ENCODE assay signal across 20 cellular contexts in the genomic region with DNA sequence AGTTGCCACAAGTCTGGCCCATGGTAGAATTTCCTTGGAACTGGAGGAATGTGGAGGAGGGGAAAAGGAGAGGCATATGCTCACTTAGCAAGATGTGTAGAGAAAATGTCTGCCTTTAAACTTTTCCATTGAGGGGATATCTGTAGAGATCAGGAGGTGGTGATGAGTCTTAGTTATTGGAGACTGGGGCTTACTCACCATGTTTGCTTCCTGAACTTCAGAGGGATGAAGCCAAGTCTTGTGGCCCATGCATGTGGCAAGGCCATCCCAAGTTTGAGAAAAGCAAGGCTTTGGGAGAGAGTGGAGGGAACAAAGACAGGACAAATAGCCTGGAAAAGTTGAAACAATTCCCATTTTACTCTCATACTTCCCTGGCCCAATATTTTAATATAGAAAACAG.
DNase-seq lines count a peak whose midpoint lies in the region; ATAC-seq and TF ChIP-seq lines count a peak whose summit lies in the region.
"Had no signal": no experiment of that assay in that cellular context is flagged by ENCODE, and none has a peak within 500 bp of the region (broad histone marks: within the 10 kb centered on the region; RNA-seq: fewer than 3 reads in every experiment).

No MANE protein-coding gene starts in this region.

- no peaks in the 10 kb centered on the region for H3K27me3 Mint-ChIP-seq in CD8-positive, alpha-beta T cell (ENCODE audit: low read depth)

- H3K36me3 ChIP-seq in CD8-positive, alpha-beta T cell (ENCODE audit: insufficient read depth, low read length) = no peaks in the 10 kb centered on the region

- CTCF ChIA-PET in CD8-positive, alpha-beta T cell (lab: Charles Lee) = no interaction called here

- no peaks in the 10 kb centered on the region for H3K4me1 Mint-ChIP-seq in CD8-positive, alpha-beta T cell (ENCODE audit: low read depth)

- ATAC-seq in foreskin keratinocyte = peak; percentile 34
- ATAC-seq in CD8-positive, alpha-beta T cell = no peak
- no peak for ATAC-seq in HG02973 (IDR thresholded peaks at IDR 0.05; ENCODE audit: unreplicated experiment)
- ATAC-seq: A549, Right ventricle myocardium inferior had no signal

- peak; percentile 22 for DNase-seq in EH (ENCODE audit: low read depth)
- peak; percentile 81 for DNase-seq in HT1080 (ENCODE audit: low read depth)
- peak; percentile 77 for DNase-seq in RPMI7951 (ENCODE audit: low read depth)
- no peak for DNase-seq in foreskin keratinocyte
- no peak for DNase-seq in CD8-positive, alpha-beta T cell
- no peak for DNase-seq in stimulated activated CD4-positive, alpha-beta T cell treated with anti-CD3 and anti-CD28 coated beads, Interleukin-4, amount 100 ng/mL, for 1 hour
- DNase-seq in epidermal melanocyte (ENCODE audit: insufficient read length, low spot score) = no peak
- DNase-seq: DMS 273 treated with DMSO at 0.1 percent for 48 hours, KG1, NCI-H1048, NCI-H1436 treated with DMSO at 0.1 percent for 48 hours, NCI-H2029 treated with DMSO at 0.1 percent for 48 hours, NCI-H2171 treated with DMSO at 0.1 percent for 48 hours, NCI-H748 treated with DMSO at 0.1 percent for 48 hours, PC-9 had no signal

- no peaks in the 10 kb centered on the region for H3K9me3 Mint-ChIP-seq in CD8-positive, alpha-beta T cell

- peaks cover 32% of the 10 kb centered on the region for H3K36me3 Mint-ChIP-seq in CD8-positive, alpha-beta T cell

- no peaks in the 10 kb centered on the region for H3K27me3 ChIP-seq in foreskin keratinocyte
- no peaks in the 10 kb centered on the region for H3K27me3 ChIP-seq in CD8-positive, alpha-beta T cell (ENCODE audit: insufficient read depth, low read length)

- H3K4me1 ChIP-seq in foreskin keratinocyte = peaks cover 9% of the 10 kb centered on the region
- H3K4me1 ChIP-seq in CD8-positive, alpha-beta T cell (ENCODE audit: insufficient read depth, low read length) = no peaks in the 10 kb centered on the region

- no peaks in the 10 kb centered on the region for H3K9me3 ChIP-seq in CD8-positive, alpha-beta T cell (ENCODE audit: low read length)
- H3K9me3 ChIP-seq: A549 had no signal

- no peak overlapping the region for H3K4me3 Mint-ChIP-seq in CD8-positive, alpha-beta T cell

- no peak overlapping the region for H3K4me3 ChIP-seq in CD8-positive, alpha-beta T cell (ENCODE audit: low read depth, low read length)
- H3K4me3 ChIP-seq: A549, PC-9 had no signal

- no peak overlapping the region for H3K27ac ChIP-seq in foreskin keratinocyte
- no peak overlapping the region for H3K27ac ChIP-seq in CD8-positive, alpha-beta T cell (ENCODE audit: low read depth, low read length)
- H3K27ac ChIP-seq: A549, C4-2B, HL-60, PC-9 had no signal

- no peak for TF ChIP-seq CTCF in foreskin keratinocyte (conservative IDR thresholded peaks at IDR 0.05)
- TF ChIP-seq CTCF in CD8-positive, alpha-beta T cell (IDR thresholded peaks at IDR 0.05) = no peak

- no peak overlapping the region for H3K27ac Mint-ChIP-seq in CD8-positive, alpha-beta T cell

- POLR2A ChIA-PET in CD8-positive, alpha-beta T cell (lab: Charles Lee) = no interaction called here

- intact Hi-C loops in CD8-positive, alpha-beta T cell (cut with DNase I, micrococcal nuclease) = no loop called here

Comparison
In these comparisons a context has a peak if more than half of its experiments do, and no peak if none do; other contexts are left out.
1. DNase-seq: peak in EH (single experiment), HT1080 (single experiment) and RPMI7951 (single experiment); none in foreskin keratinocyte (0 of 2), CD8-positive, alpha-beta T cell (0 of 7), stimulated activated CD4-positive, alpha-beta T cell treated with anti-CD3 and anti-CD28 coated beads, Interleukin-4, amount 100 ng/mL, for 1 hour (single experiment) and epidermal melanocyte (single experiment).